In the genomic region with DNA sequence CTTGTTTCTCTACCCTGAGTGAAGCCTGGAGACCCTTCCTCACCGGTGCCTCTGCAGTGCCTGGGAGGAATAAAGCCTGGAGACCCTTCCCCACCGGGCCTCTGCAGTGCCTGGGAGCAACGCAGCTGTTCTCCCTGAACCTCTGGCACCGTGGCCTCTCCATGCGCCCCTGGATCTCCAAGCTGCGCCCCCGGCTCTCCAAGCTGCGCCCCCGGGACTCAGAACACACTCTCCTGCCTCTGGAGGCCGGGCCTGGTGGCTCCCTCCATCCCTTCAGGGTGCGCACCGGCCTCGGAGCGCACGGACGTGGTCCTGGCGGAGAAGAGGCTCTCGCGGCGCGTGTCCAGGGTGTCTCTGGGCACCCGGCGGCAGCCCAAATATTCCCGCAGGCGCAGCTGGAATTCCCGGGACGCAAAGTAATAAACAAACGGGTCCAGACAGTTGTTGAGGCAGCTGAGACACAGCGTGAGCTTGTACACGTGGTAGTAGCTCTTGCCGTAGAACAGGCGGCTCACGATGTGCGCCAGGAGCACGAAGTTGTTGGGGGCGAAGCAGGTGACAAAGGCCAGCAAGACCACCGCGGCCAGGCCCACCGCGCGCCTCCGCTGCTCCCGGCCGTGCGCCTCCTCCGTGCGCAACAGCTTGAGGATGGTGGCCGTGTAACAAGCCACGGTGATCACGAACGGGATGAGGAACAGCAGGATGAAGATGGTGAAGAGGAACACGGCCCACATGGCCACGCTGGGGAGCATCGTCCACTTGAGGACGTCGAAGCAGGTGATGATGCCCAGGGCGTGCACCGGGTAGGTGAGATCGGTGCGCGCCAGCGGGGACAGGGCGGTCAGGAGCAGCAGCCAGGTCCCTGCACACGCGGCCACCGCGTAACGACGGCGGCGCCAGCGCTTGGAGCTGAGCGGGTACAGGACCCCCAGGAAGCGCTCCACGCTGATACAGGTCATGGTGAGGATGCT, we compare ENCODE assay signal across 11 cellular contexts. TPM values are rescaled to one million over a fixed set of nuclear protein-coding genes. Genes with fewer than 3 reads are reported as not detected.
A peak's percentile ranks its signal among the peaks of the same experiment; 100 is the strongest.
DNase-seq lines count a peak whose midpoint lies in the region; ATAC-seq lines count a peak whose summit lies in the region.
"Had no signal": no experiment of that assay in that cellular context is flagged by ENCODE, and none has a peak within 500 bp of the region (broad histone marks: within the 10 kb centered on the region; RNA-seq: fewer than 3 reads in every experiment).

No MANE protein-coding gene starts in this region.

- ATAC-seq in Right ventricle myocardium superior (ENCODE audit: poor library complexity), result no peak
- no peak for ATAC-seq in right cardiac atrium
- ATAC-seq in activated T-cell treated with anti-CD3 and anti-CD28 coated beads, Interleukin-2, amount 50 U/mL, for 72 hours (replicated peaks in 1 of 2), result no peak
- no peak for ATAC-seq in left lobe of liver
- no peak for ATAC-seq in HG03159 (IDR thresholded peaks at IDR 0.05; ENCODE audit: unreplicated experiment)

- H3K4me1 ChIP-seq in right cardiac atrium (ENCODE audit: control insufficient read depth, insufficient read depth, low read length), result no peaks in the 10 kb centered on the region

- intact Hi-C loops in Right ventricle myocardium superior (cut with DNase I), result no loop called here
- intact Hi-C loops in right cardiac atrium (cut with DNase I), result no loop called here

- H3K9me3 ChIP-seq in right cardiac atrium (ENCODE audit: control insufficient read depth, low read length), result no peaks in the 10 kb centered on the region

- peak overlapping the region; percentile 88 for H3K27ac Mint-ChIP-seq in activated T-cell treated with anti-CD3 and anti-CD28 coated beads, Interleukin-2, amount 50 U/mL, for 72 hours
- H3K27ac Mint-ChIP-seq: mesothelial cell of epicardium had no signal

- DNase-seq in Right ventricle myocardium superior (peak; percentile 32), right cardiac atrium (no peak), left lobe of liver (ENCODE audit: low spot score) (peak; percentile 31), ureter (ENCODE audit: low spot score) (peak; percentile 40), NCI-H446 (lab: John Stamatoyannopoulos, UW) (no peak), RPMI8226 (no peak)
- peak in 1 of 2 donors; percentile 1 for DNase-seq in activated T-cell treated with anti-CD3 and anti-CD28 coated beads, Interleukin-2, amount 50 U/mL, for 72 hours
- DNase-seq: AML-193, NCI-H82 had no signal

- no peaks in the 10 kb centered on the region for H3K27me3 ChIP-seq in right cardiac atrium (ENCODE audit: control insufficient read depth, insufficient read depth)

- WGBS in right cardiac atrium, result 55% methylated on average over 75 of the region's 75 CpGs

- no peak overlapping the region for H3K4me3 ChIP-seq in right cardiac atrium (ENCODE audit: low read length)

- H3K27me3 Mint-ChIP-seq in activated T-cell treated with anti-CD3 and anti-CD28 coated beads, Interleukin-2, amount 50 U/mL, for 72 hours (ENCODE audit: low read depth), result no peaks in the 10 kb centered on the region

- no peaks in the 10 kb centered on the region for H3K9me3 Mint-ChIP-seq in activated T-cell treated with anti-CD3 and anti-CD28 coated beads, Interleukin-2, amount 50 U/mL, for 72 hours
- H3K9me3 Mint-ChIP-seq: mesothelial cell of epicardium had no signal

- H3K27ac ChIP-seq in right cardiac atrium (ENCODE audit: low read length), result no peak overlapping the region

- peak overlapping the region; percentile 75 to 84 for H3K4me3 Mint-ChIP-seq in activated T-cell treated with anti-CD3 and anti-CD28 coated beads, Interleukin-2, amount 50 U/mL, for 72 hours
- H3K4me3 Mint-ChIP-seq: mesothelial cell of epicardium had no signal

- H3K36me3 Mint-ChIP-seq in activated T-cell treated with anti-CD3 and anti-CD28 coated beads, Interleukin-2, amount 50 U/mL, for 72 hours (ENCODE audit: insufficient read depth in 2 of 2), result peaks cover 12 to 28% of the 10 kb centered on the region in 2 donors
- H3K36me3 Mint-ChIP-seq: mesothelial cell of epicardium had no signal

- peaks cover 87% of the 10 kb centered on the region for H3K4me1 Mint-ChIP-seq in activated T-cell treated with anti-CD3 and anti-CD28 coated beads, Interleukin-2, amount 50 U/mL, for 72 hours (ENCODE audit: low read depth)
- H3K4me1 Mint-ChIP-seq: mesothelial cell of epicardium had no signal

RNA-seq across cellular contexts. Expression of gene ASMTL, which starts 12.8 kb away (rescaled TPM):
- total RNA-seq in Right ventricle myocardium superior (31.8 TPM), right cardiac atrium (10 to 100 TPM; 30.3 to 34.4 (median 34.1) TPM), left lobe of liver (31.4 TPM), ureter (32.5 TPM)
- 27.7 TPM for polyA plus RNA-seq in right cardiac atrium
- 100 to 1,000 TPM in 1 of 2 donors, 10 to 100 TPM in 1; 70.4 to 101 TPM for total RNA-seq in activated T-cell treated with anti-CD3 and anti-CD28 coated beads, Interleukin-2, amount 50 U/mL, for 72 hours

Comparison
In these comparisons a context has a peak if more than half of its experiments do, and no peak if none do; other contexts are left out.
1. DNase-seq: peak in Right ventricle myocardium superior (single experiment), left lobe of liver (single experiment) and ureter (single experiment); none in right cardiac atrium (0 of 3), NCI-H446 (0 of 2) and RPMI8226 (single experiment).